ENCODE assay signal across 9 cellular contexts in genomic region chr3:81723732-81724313, GRCh38. TPM values are rescaled to one million over a fixed set of nuclear protein-coding genes. Genes with fewer than 3 reads are reported as not detected.
DNase-seq lines count a peak whose midpoint lies in the region; ATAC-seq, FAIRE-seq and TF ChIP-seq lines count a peak whose summit lies in the region.
"Had no signal": no experiment of that assay in that cellular context is flagged by ENCODE, and none has a peak within 500 bp of the region (broad histone marks: within the 10 kb centered on the region; RNA-seq: fewer than 3 reads in every experiment).

No MANE protein-coding gene starts in this region.

- peaks cover 7% of the 10 kb centered on the region for H3K4me1 Mint-ChIP-seq in activated T-helper 2 cell treated with anti-CD3 and anti-CD28 coated beads, Interferon-gamma antibody, Interleukin-2, Interleukin-4, amounts not matched to agents 10 μg/mL and 5 μg/mL and 100 μg/mL, durations not matched to agents 14 hours and 24 hours and 36 hours (ENCODE audit: low read depth)

- H3K9me3 ChIP-seq in BLaER1 treated with 17β-estradiol and CSF1 and Interleukin-3, amounts not matched to agents 10 nM and 100 nM (replicated peaks in 1 of 11): no peaks in the 10 kb centered on the region
- H3K9me3 ChIP-seq in lung (ENCODE audit: control insufficient read depth in 2 of 2, insufficient read depth in 1 of 2, low read length in 1 of 2): no peaks in the 10 kb centered on the region

- H3K36me3 Mint-ChIP-seq in activated T-helper 2 cell treated with anti-CD3 and anti-CD28 coated beads, Interferon-gamma antibody, Interleukin-2, Interleukin-4, amounts not matched to agents 10 μg/mL and 5 μg/mL and 100 μg/mL, durations not matched to agents 14 hours and 24 hours and 36 hours (ENCODE audit: low read depth): peaks cover 3% of the 10 kb centered on the region

- ATAC-seq in lung (ENCODE audit: insufficient read depth, low FRiP score): peak; percentile 41

- intact Hi-C loops in activated T-helper 2 cell treated with anti-CD3 and anti-CD28 coated beads, Interferon-gamma antibody, Interleukin-2, Interleukin-4, amounts not matched to agents 10 μg/mL and 5 μg/mL and 100 μg/mL, durations not matched to agents 14 hours and 24 hours and 36 hours (cut with micrococcal nuclease): no loop called here

- H3K27me3 ChIP-seq in BLaER1 treated with 17β-estradiol and CSF1 and Interleukin-3, amounts not matched to agents 10 nM and 100 nM: no peaks in the 10 kb centered on the region
- no peaks in the 10 kb centered on the region for H3K27me3 ChIP-seq in bronchial epithelial cell (ENCODE audit: control insufficient read depth, insufficient read depth, low read length)
- H3K27me3 ChIP-seq in lung (ENCODE audit: control insufficient read depth, insufficient read depth): no peaks in the 10 kb centered on the region

- H3K27ac Mint-ChIP-seq in activated T-helper 2 cell treated with anti-CD3 and anti-CD28 coated beads, Interferon-gamma antibody, Interleukin-2, Interleukin-4, amounts not matched to agents 10 μg/mL and 5 μg/mL and 100 μg/mL, durations not matched to agents 14 hours and 24 hours and 36 hours: no peak overlapping the region

- H3K4me3 Mint-ChIP-seq in activated T-helper 2 cell treated with anti-CD3 and anti-CD28 coated beads, Interferon-gamma antibody, Interleukin-2, Interleukin-4, amounts not matched to agents 10 μg/mL and 5 μg/mL and 100 μg/mL, durations not matched to agents 14 hours and 24 hours and 36 hours (ENCODE audit: low read depth): no peak overlapping the region

- DNase-seq in HT1080 (ENCODE audit: low read depth) (peak; percentile 47), bronchial epithelial cell (ENCODE audit: low read depth) (peak; percentile 51), lung (ENCODE audit: low spot score) (no peak), UCSD-AML1 (lab: John Stamatoyannopoulos, UW; ENCODE audit: unreplicated experiment) (no peak), NCI-H1105 treated with DMSO at 0.1 percent for 48 hours (lab: John Stamatoyannopoulos, UW) (no peak), HT-29 (ENCODE audit: low spot score) (no peak)
- no peak for DNase-seq in activated T-helper 2 cell treated with anti-CD3 and anti-CD28 coated beads, Interferon-gamma antibody, Interleukin-2, Interleukin-4, amounts not matched to agents 10 μg/mL and 5 μg/mL and 100 μg/mL, durations not matched to agents 14 hours and 24 hours and 36 hours (ENCODE audit: low spot score)
- DNase-seq: NCI-H1105 had no signal

- peak overlapping the region in 8 of 11 experiments; percentile 37 to 69 (median 58); a peak in 16 of 22 replicates for H3K9ac ChIP-seq in BLaER1 treated with 17β-estradiol and CSF1 and Interleukin-3, amounts not matched to agents 10 nM and 100 nM

- no peak overlapping the region for H3K4me3 ChIP-seq in BLaER1 treated with 17β-estradiol and CSF1 and Interleukin-3, amounts not matched to agents 10 nM and 100 nM
- H3K4me3 ChIP-seq in bronchial epithelial cell (ENCODE audit: low read depth, low read length) (no peak overlapping the region), lung (no peak overlapping the region)

- H3K27me3 Mint-ChIP-seq in activated T-helper 2 cell treated with anti-CD3 and anti-CD28 coated beads, Interferon-gamma antibody, Interleukin-2, Interleukin-4, amounts not matched to agents 10 μg/mL and 5 μg/mL and 100 μg/mL, durations not matched to agents 14 hours and 24 hours and 36 hours (ENCODE audit: low read depth): no peaks in the 10 kb centered on the region

- peak overlapping the region; percentile 25 to 82 (median 67); a peak in 20 of 22 replicates for H3K27ac ChIP-seq in BLaER1 treated with 17β-estradiol and CSF1 and Interleukin-3, amounts not matched to agents 10 nM and 100 nM
- peak overlapping the region in 1 of 2 donors; percentile 70 for H3K27ac ChIP-seq in lung (ENCODE audit: low read depth in 1 of 2, low read length in 1 of 2)

- no peaks in the 10 kb centered on the region for H3K9me3 Mint-ChIP-seq in activated T-helper 2 cell treated with anti-CD3 and anti-CD28 coated beads, Interferon-gamma antibody, Interleukin-2, Interleukin-4, amounts not matched to agents 10 μg/mL and 5 μg/mL and 100 μg/mL, durations not matched to agents 14 hours and 24 hours and 36 hours

- H4K20me1 ChIP-seq in BLaER1 treated with 17β-estradiol and CSF1 and Interleukin-3, amounts not matched to agents 10 nM and 100 nM: peaks cover 0 to 91% (median 8%) of the 10 kb centered on the region in 11 experiments; a peak in 8 of 22 replicates

- peaks cover 24 to 48% (median 34%) of the 10 kb centered on the region in 10 experiments for H3K4me1 ChIP-seq in BLaER1 treated with 17β-estradiol and CSF1 and Interleukin-3, amounts not matched to agents 10 nM and 100 nM
- H3K4me1 ChIP-seq in lung (ENCODE audit: control insufficient read depth in 2 of 2, insufficient read depth in 2 of 2, low read length in 2 of 2): peaks cover 3 to 16% of the 10 kb centered on the region in 2 donors

- peak overlapping the region; percentile 18 to 76 (median 53); a peak in 21 of 22 replicates for H3K4me2 ChIP-seq in BLaER1 treated with 17β-estradiol and CSF1 and Interleukin-3, amounts not matched to agents 10 nM and 100 nM

- peaks cover 0 to 27% (median 5%) of the 10 kb centered on the region in 11 experiments; a peak in 7 of 22 replicates for H3K36me3 ChIP-seq in BLaER1 treated with 17β-estradiol and CSF1 and Interleukin-3, amounts not matched to agents 10 nM and 100 nM
- no peaks in the 10 kb centered on the region for H3K36me3 ChIP-seq in bronchial epithelial cell (ENCODE audit: control insufficient read depth, insufficient read depth, low read length)
- H3K36me3 ChIP-seq in lung (ENCODE audit: control insufficient read depth in 2 of 2, insufficient read depth in 2 of 2, low read length in 2 of 2): no peaks in the 10 kb centered on the region

- 79 to 81% methylated on average over 4 of the region's 4 CpGs for WGBS in lung, 2 donors

- FAIRE-seq in bronchial epithelial cell (lab: Jason Lieb, UNC): no peak

- TF ChIP-seq CTCF in bronchial epithelial cell (IDR thresholded peaks at IDR 0.05; ENCODE audit: insufficient read depth, low read length, severe bottlenecking) (no peak), lung (IDR thresholded peaks at IDR 0.05; ENCODE audit: control extremely low read depth, extremely low read depth) (no peak)

RNA-seq across cellular contexts. Expression of gene GBE1, which starts 37.6 kb away (rescaled TPM):
- total RNA-seq in HT1080 (2014; rRNA removed; shearing (Covaris generic)): 31.3 and 35.1 TPM in 2 replicates
- polyA plus RNA-seq in HT1080 (2015; cell fraction: cytosol; rRNA removed): 46.5 and 55.8 TPM in 2 replicates
- polyA plus RNA-seq in HT1080 (2015; cell fraction: nucleus; rRNA removed): 66.3 and 81.4 TPM in 2 replicates
- total RNA-seq in bronchial epithelial cell (94.0 and 114 TPM in 2 replicates), lung (10 to 100 TPM; 33.9 to 39.1 TPM)
- 10 to 100 TPM; 10.5 to 29.4 TPM for polyA plus RNA-seq in lung
- total RNA-seq in HT-29 (2014; rRNA removed; shearing (Covaris generic)): 2.1 and 2.8 TPM in 2 replicates
- 55.1 and 59.1 TPM in 2 replicates for total RNA-seq in activated T-helper 2 cell treated with anti-CD3 and anti-CD28 coated beads, Interferon-gamma antibody, Interleukin-2, Interleukin-4, amounts not matched to agents 10 μg/mL and 5 μg/mL and 100 μg/mL, durations not matched to agents 14 hours and 24 hours and 36 hours

Comparison
In these comparisons a context has a peak if more than half of its experiments do, and no peak if none do; other contexts are left out.
1. DNase-seq: peak in HT1080 (single experiment) and bronchial epithelial cell (single experiment); none in lung (single experiment), UCSD-AML1 (single experiment), NCI-H1105 treated with DMSO at 0.1 percent for 48 hours (single experiment), HT-29 (single experiment) and activated T-helper 2 cell treated with anti-CD3 and anti-CD28 coated beads, Interferon-gamma antibody, Interleukin-2, Interleukin-4, amounts not matched to agents 10 μg/mL and 5 μg/mL and 100 μg/mL, durations not matched to agents 14 hours and 24 hours and 36 hours (single experiment).